Comparison of ENCODE assay signal across 10 cellular contexts in genomic region chr4:131644619-131645018, GRCh38.
DNase-seq lines count a peak whose midpoint lies in the region; ATAC-seq and TF ChIP-seq lines count a peak whose summit lies in the region.
"Had no signal": no experiment of that assay in that cellular context is flagged by ENCODE, and none has a peak within 500 bp of the region (broad histone marks: within the 10 kb centered on the region; RNA-seq: fewer than 3 reads in every experiment).

No MANE protein-coding gene starts in this region.

- H3K18ac ChIP-seq in H9 (ENCODE audit: insufficient read length, low read depth, low read length): no peak overlapping the region

- H3K23ac ChIP-seq in H9 (ENCODE audit: insufficient read length, low read depth, low read length): no peak overlapping the region

- no peak overlapping the region for H3K9ac ChIP-seq in H9 (ENCODE audit: extremely low read depth, insufficient read length, low read length)

- POLR2A ChIA-PET in A673 (lab: Charles Lee; ENCODE audit: low non-redundant PET): no interaction called here

- H2BK120ac ChIP-seq in H9 (ENCODE audit: low read depth, low read length, poor library complexity, severe bottlenecking): no peak overlapping the region

- no peak overlapping the region for H2BK5ac ChIP-seq in H9 (ENCODE audit: insufficient read length, low read length)

- no peak overlapping the region for H3K27ac Mint-ChIP-seq in H9
- H3K27ac Mint-ChIP-seq in activated naive CD8-positive, alpha-beta T cell treated with anti-CD3 and anti-CD28 coated beads, Interleukin-2, amount 50 U/mL, for 24 hours: no peak overlapping the region

- CTCF ChIA-PET in A673 (lab: Charles Lee): no interaction called here

- no peak for TF ChIP-seq POLR2A in sigmoid colon (IDR thresholded peaks at IDR 0.05)

- H3K27ac ChIP-seq in A673 (ENCODE audit: low read depth, low read length, poor library complexity, severe bottlenecking) (no peak overlapping the region), H9 (ENCODE audit: insufficient read length, low read depth, low read length) (no peak overlapping the region), sigmoid colon (no peak overlapping the region)

- H3K4me2 ChIP-seq in H9 (ENCODE audit: insufficient read depth, insufficient read length, low read length): no peak overlapping the region

- H3K9me3 ChIP-seq in A673 (ENCODE audit: low read depth, low read length, poor library complexity, severe bottlenecking) (peaks cover 10% of the 10 kb centered on the region), H9 (ENCODE audit: control insufficient read depth, low read depth, low read length) (no peaks in the 10 kb centered on the region), sigmoid colon (no peaks in the 10 kb centered on the region)

- TF ChIP-seq EP300 in sigmoid colon (IDR thresholded peaks at IDR 0.05): no peak

- DNase-seq in A673 (ENCODE audit: low spot score) (peak; percentile 9), H9 (peak; percentile 76), SK-MEL-5 (ENCODE audit: low read depth, low spot score) (peak; percentile 67), foreskin fibroblast (peak in 1 of 2 donors; percentile 5), GDM1 (lab: John Stamatoyannopoulos, UW) (no peak), sigmoid colon (no peak), COLO668 (lab: John Stamatoyannopoulos, UW; ENCODE audit: unreplicated experiment) (no peak)
- DNase-seq in activated naive CD8-positive, alpha-beta T cell treated with anti-CD3 and anti-CD28 coated beads, Interleukin-2, amount 50 U/mL, for 24 hours: no peak
- DNase-seq: activated effector memory CD4-positive, alpha-beta T cell treated with Interleukin-2 at 50 U/mL for 16 hours; SW 1271 had no signal

- peak; percentile 45 for TF ChIP-seq CTCF in A673 (conservative IDR thresholded peaks at IDR 0.05; ENCODE audit: low read depth, low read length)
- peak; percentile 84 for TF ChIP-seq CTCF in H9 (conservative IDR thresholded peaks at IDR 0.05)
- TF ChIP-seq CTCF in foreskin fibroblast (IDR thresholded peaks at IDR 0.05; ENCODE audit: low read depth, low read length): peak; percentile 25
- no peak for TF ChIP-seq CTCF in sigmoid colon (IDR thresholded peaks at IDR 0.05)

- H2AFZ ChIP-seq in H9 (ENCODE audit: low read length): no peak overlapping the region

- no peaks in the 10 kb centered on the region for H3K4me1 ChIP-seq in A673 (ENCODE audit: insufficient read depth, low read length, poor library complexity, severe bottlenecking)
- no peaks in the 10 kb centered on the region for H3K4me1 ChIP-seq in H9 (ENCODE audit: insufficient read depth, low read length)
- no peaks in the 10 kb centered on the region for H3K4me1 ChIP-seq in sigmoid colon

- no peak overlapping the region for H2BK20ac ChIP-seq in H9 (ENCODE audit: low read depth, low read length, poor library complexity, severe bottlenecking)

- no peak for ATAC-seq in activated naive CD8-positive, alpha-beta T cell treated with anti-CD3 and anti-CD28 coated beads, Interleukin-2, amount 50 U/mL, for 24 hours

- no peaks in the 10 kb centered on the region for H3K27me3 Mint-ChIP-seq in H9 (ENCODE audit: low read depth)
- H3K27me3 Mint-ChIP-seq in activated naive CD8-positive, alpha-beta T cell treated with anti-CD3 and anti-CD28 coated beads, Interleukin-2, amount 50 U/mL, for 24 hours: no peaks in the 10 kb centered on the region

- H3K36me3 ChIP-seq in A673 (ENCODE audit: insufficient read depth, low read length, poor library complexity, severe bottlenecking): no peaks in the 10 kb centered on the region
- no peaks in the 10 kb centered on the region for H3K36me3 ChIP-seq in sigmoid colon

- no peak overlapping the region for H4K91ac ChIP-seq in H9 (ENCODE audit: insufficient read length, low read depth, low read length)

- H4K20me1 ChIP-seq in H9 (ENCODE audit: control insufficient read depth, insufficient read depth, insufficient read length): no peaks in the 10 kb centered on the region

- H3K27me3 ChIP-seq in A673 (replicated peaks; ENCODE audit: insufficient read depth, low read depth, low read length, poor library complexity) (no peaks in the 10 kb centered on the region), H9 (ENCODE audit: insufficient read depth, low read length) (no peaks in the 10 kb centered on the region), sigmoid colon (no peaks in the 10 kb centered on the region)

- no TSS peak for BruUV-seq in A673 (replicated peaks; lab: Mats Ljungman, UMichigan)

- H3K9me3 Mint-ChIP-seq in H9: peaks cover 6 to 11% of the 10 kb centered on the region in 2 experiments; a peak in 3 of 5 replicates
- no peaks in the 10 kb centered on the region for H3K9me3 Mint-ChIP-seq in activated naive CD8-positive, alpha-beta T cell treated with anti-CD3 and anti-CD28 coated beads, Interleukin-2, amount 50 U/mL, for 24 hours

- H2AK5ac ChIP-seq in H9 (ENCODE audit: insufficient read length, low read length): no peak overlapping the region

- in situ Hi-C loops in SK-MEL-5 (cut with HindIII; ENCODE audit: low pct_unique_long_range_greater_than_20kb, low sequenced_read_pairs): no loop called here

- H3K14ac ChIP-seq in H9 (ENCODE audit: insufficient read depth, low read length): no peak overlapping the region

- no peak overlapping the region for H3T11ph ChIP-seq in H9 (ENCODE audit: low read length)

- intact Hi-C loops in A673 (cut with micrococcal nuclease; ENCODE audit: unreplicated experiment): loop anchor here (10.0 kb wide), 1 partner anchor 550 kb away; no protein-coding TSS in a partner anchor
- intact Hi-C loops in sigmoid colon (cut with DNase I): no loop called here

- no peak overlapping the region for H4K5ac ChIP-seq in H9 (ENCODE audit: insufficient read length, low read depth, low read length)

- H3K4ac ChIP-seq in H9 (ENCODE audit: low read depth, low read length): no peak overlapping the region

- no peaks in the 10 kb centered on the region for H3K79me2 ChIP-seq in H9 (ENCODE audit: insufficient read depth, low read length)

- peaks cover 0 to 10% (median 0%) of the 10 kb centered on the region in 3 experiments; a peak in 2 of 7 replicates for H3K36me3 Mint-ChIP-seq in H9 (ENCODE audit: insufficient read depth in 1 of 3, low read depth in 3 of 3)
- H3K36me3 Mint-ChIP-seq in activated naive CD8-positive, alpha-beta T cell treated with anti-CD3 and anti-CD28 coated beads, Interleukin-2, amount 50 U/mL, for 24 hours (ENCODE audit: low read depth): no peaks in the 10 kb centered on the region

- H2BK15ac ChIP-seq in H9 (ENCODE audit: low read depth, low read length): no peak overlapping the region

- peaks cover 3 to 5% of the 10 kb centered on the region in 2 experiments; a peak in 3 of 4 replicates for H3K4me1 Mint-ChIP-seq in H9
- no peaks in the 10 kb centered on the region for H3K4me1 Mint-ChIP-seq in activated naive CD8-positive, alpha-beta T cell treated with anti-CD3 and anti-CD28 coated beads, Interleukin-2, amount 50 U/mL, for 24 hours

- no peaks in the 10 kb centered on the region for H3K79me1 ChIP-seq in H9 (ENCODE audit: insufficient read depth, low read depth, low read length, poor library complexity, severe bottlenecking)

- H3K56ac ChIP-seq in H9 (ENCODE audit: insufficient read length, low read depth, low read length): no peak overlapping the region

- no peaks in the 10 kb centered on the region for H3K23me2 ChIP-seq in H9 (ENCODE audit: insufficient read length, low read depth, low read length, poor library complexity, severe bottlenecking)

- H3K4me3 ChIP-seq in A673 (ENCODE audit: low read depth, low read length, poor library complexity, severe bottlenecking): no peak overlapping the region
- H3K4me3 ChIP-seq in foreskin fibroblast (ENCODE audit: low read depth in 1 of 2, low read length in 2 of 2): no peak overlapping the region
- H3K4me3 ChIP-seq in sigmoid colon: no peak overlapping the region

- WGBS in H9 (ENCODE audit: extremely low coverage, insufficient read length, low lambda C conversion rate): no CpG with 5 or more reads among the region's 1 CpG
- 24 to 50% methylated on average over 1 of the region's 1 CpG for WGBS in sigmoid colon, 2 donors

- H3K4me3 Mint-ChIP-seq in H9: no peak overlapping the region
- no peak overlapping the region for H3K4me3 Mint-ChIP-seq in activated naive CD8-positive, alpha-beta T cell treated with anti-CD3 and anti-CD28 coated beads, Interleukin-2, amount 50 U/mL, for 24 hours

- H2BK12ac ChIP-seq in H9 (ENCODE audit: insufficient read length, low read depth, low read length): no peak overlapping the region

- no peak overlapping the region for H4K8ac ChIP-seq in H9 (replicated peaks; ENCODE audit: insufficient read length, low read depth, low read length)

Comparison
In these comparisons a context has a peak if more than half of its experiments do, and no peak if none do; other contexts are left out.
1. DNase-seq: peak in A673 (single experiment), H9 (single experiment) and SK-MEL-5 (single experiment); none in GDM1 (single experiment), activated naive CD8-positive, alpha-beta T cell treated with anti-CD3 and anti-CD28 coated beads, Interleukin-2, amount 50 U/mL, for 24 hours (single experiment), sigmoid colon (single experiment) and COLO668 (single experiment).
2. CTCF ChIP-seq: peak in A673 (single experiment), H9 (single experiment) and foreskin fibroblast (single experiment); none in sigmoid colon (0 of 4).